1 cellular context compared by ENCODE assay signal in the genomic region with DNA sequence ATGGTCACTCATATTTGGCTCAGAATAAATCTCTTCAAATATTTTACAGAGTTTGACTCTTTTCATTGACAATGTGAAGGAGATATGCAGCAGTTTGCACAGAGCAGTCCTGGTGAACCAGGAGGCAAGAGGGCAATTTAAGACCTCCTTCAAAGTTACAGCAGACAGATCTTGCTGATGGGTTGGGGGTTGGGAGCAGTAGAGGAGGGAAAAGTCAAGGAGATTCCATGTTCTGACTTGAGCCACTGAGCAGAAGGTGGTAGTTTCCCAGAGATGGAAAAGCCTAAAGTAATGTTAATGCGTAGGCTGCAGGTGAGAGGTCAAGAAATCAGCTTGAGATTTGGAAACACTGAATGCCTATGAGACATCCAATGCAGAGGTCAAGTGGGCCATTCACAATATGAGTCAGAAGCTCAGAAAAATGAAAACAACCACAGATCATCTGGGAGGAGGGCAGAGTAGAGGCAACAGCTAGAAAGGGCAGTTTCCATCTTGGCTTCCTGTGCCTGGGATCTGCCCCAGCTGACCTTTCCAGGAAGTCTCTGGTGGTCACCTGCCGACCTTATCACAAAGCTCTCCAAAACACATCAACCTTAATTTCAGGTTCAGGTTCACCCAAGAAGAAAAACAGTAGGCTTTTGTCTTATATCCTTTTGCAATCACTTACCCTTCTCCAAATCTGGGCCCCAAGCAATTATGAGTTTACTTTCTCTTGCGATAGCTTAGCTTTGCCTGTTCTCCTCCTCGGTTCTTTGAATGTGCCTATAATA.
TF ChIP-seq lines count a peak whose summit lies in the region.

No MANE protein-coding gene starts in this region.

TF ChIP-seq in HepG2, 621 proteins besides CTCF, POLR2A, EP300 and RAD21 (continued from another document and continues in another):
- TF ChIP-seq, protein P1, sequence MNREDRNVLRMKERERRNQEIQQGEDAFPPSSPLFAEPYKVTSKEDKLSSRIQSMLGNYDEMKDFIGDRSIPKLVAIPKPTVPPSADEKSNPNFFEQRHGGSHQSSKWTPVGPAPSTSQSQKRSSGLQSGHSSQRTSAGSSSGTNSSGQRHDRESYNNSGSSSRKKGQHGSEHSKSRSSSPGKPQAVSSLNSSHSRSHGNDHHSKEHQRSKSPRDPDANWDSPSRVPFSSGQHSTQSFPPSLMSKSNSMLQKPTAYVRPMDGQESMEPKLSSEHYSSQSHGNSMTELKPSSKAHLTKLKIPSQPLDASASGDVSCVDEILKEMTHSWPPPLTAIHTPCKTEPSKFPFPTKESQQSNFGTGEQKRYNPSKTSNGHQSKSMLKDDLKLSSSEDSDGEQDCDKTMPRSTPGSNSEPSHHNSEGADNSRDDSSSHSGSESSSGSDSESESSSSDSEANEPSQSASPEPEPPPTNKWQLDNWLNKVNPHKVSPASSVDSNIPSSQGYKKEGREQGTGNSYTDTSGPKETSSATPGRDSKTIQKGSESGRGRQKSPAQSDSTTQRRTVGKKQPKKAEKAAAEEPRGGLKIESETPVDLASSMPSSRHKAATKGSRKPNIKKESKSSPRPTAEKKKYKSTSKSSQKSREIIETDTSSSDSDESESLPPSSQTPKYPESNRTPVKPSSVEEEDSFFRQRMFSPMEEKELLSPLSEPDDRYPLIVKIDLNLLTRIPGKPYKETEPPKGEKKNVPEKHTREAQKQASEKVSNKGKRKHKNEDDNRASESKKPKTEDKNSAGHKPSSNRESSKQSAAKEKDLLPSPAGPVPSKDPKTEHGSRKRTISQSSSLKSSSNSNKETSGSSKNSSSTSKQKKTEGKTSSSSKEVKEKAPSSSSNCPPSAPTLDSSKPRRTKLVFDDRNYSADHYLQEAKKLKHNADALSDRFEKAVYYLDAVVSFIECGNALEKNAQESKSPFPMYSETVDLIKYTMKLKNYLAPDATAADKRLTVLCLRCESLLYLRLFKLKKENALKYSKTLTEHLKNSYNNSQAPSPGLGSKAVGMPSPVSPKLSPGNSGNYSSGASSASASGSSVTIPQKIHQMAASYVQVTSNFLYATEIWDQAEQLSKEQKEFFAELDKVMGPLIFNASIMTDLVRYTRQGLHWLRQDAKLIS (CRISPR knock-in tag; IDR thresholded peaks at IDR 0.05) = no peak
- TF ChIP-seq ZNF672 (CRISPR knock-in tag; IDR thresholded peaks at IDR 0.05) (no peak), HNF4G (IDR thresholded peaks at IDR 0.05; ENCODE audit: borderline replicate concordance, low read depth, low read length) (peak; percentile 54; the same call in 1 of the 2 replicates), HNF4G (CRISPR knock-in tag; IDR thresholded peaks at IDR 0.05; ENCODE audit: borderline replicate concordance, low read depth) (peak; percentile 74; the same call in 1 of the 2 replicates), GATA4 (IDR thresholded peaks at IDR 0.05; ENCODE audit: borderline replicate concordance, low read depth) (peak; percentile 81), MEF2D (CRISPR knock-in tag; IDR thresholded peaks at IDR 0.05) (no peak), SALL2 (CRISPR knock-in tag; IDR thresholded peaks at IDR 0.05) (no peak), IRX3 (CRISPR knock-in tag; IDR thresholded peaks at IDR 0.05; ENCODE audit: borderline replicate concordance, low read depth) (no peak), ZNF256 (CRISPR knock-in tag; conservative IDR thresholded peaks at IDR 0.05) (no peak), TEAD3 (CRISPR knock-in tag; optimal IDR thresholded peaks at IDR 0.05; ENCODE audit: borderline replicate concordance) (peak; percentile 66), HOXA7 (CRISPR knock-in tag; IDR thresholded peaks at IDR 0.05) (no peak), PAX8 (CRISPR knock-in tag; IDR thresholded peaks at IDR 0.05; ENCODE audit: borderline replicate concordance) (0 out of 2 replicates have a peak, but pooled peaks have one; percentile 81), KDM4B (CRISPR knock-in tag; IDR thresholded peaks at IDR 0.05) (peak; percentile 78; the same call in 1 of the 2 replicates), ZFP36L2 (CRISPR knock-in tag; IDR thresholded peaks at IDR 0.05) (no peak), ZNF33A (CRISPR knock-in tag; IDR thresholded peaks at IDR 0.05; ENCODE audit: borderline replicate concordance) (no peak), MATR3 (CRISPR knock-in tag; IDR thresholded peaks at IDR 0.05) (no peak), ZNF616 (CRISPR knock-in tag; IDR thresholded peaks at IDR 0.05; ENCODE audit: low read depth) (no peak), KAT7 (CRISPR knock-in tag; IDR thresholded peaks at IDR 0.05; ENCODE audit: borderline replicate concordance) (0 out of 2 replicates have a peak, but pooled peaks have one; percentile 61), PHF20 (CRISPR knock-in tag; IDR thresholded peaks at IDR 0.05) (no peak), ZBTB7B (CRISPR knock-in tag; IDR thresholded peaks at IDR 0.05) (peak; percentile 31; the same call in 1 of the 2 replicates), EEA1 (CRISPR knock-in tag; IDR thresholded peaks at IDR 0.05; ENCODE audit: borderline replicate concordance) (no peak), ZNF891 (CRISPR knock-in tag; IDR thresholded peaks at IDR 0.05) (no peak), ZNF614 (CRISPR knock-in tag; IDR thresholded peaks at IDR 0.05; ENCODE audit: borderline replicate concordance) (peak; percentile 85; the same call in 1 of the 2 replicates), ARID2 (CRISPR knock-in tag; IDR thresholded peaks at IDR 0.05; ENCODE audit: borderline replicate concordance) (peak; percentile 42; the same call in 1 of the 2 replicates), ZNF33B (CRISPR knock-in tag; IDR thresholded peaks at IDR 0.05) (no peak), ZNF224 (CRISPR knock-in tag; IDR thresholded peaks at IDR 0.05) (no peak), GTF2F1 (IDR thresholded peaks at IDR 0.05; ENCODE audit: low read length) (no peak), CREB1 (IDR thresholded peaks at IDR 0.05) (no peak), CREB1 (CRISPR knock-in tag; IDR thresholded peaks at IDR 0.05) (peak; percentile 64), FIP1L1 (IDR thresholded peaks at IDR 0.05; ENCODE audit: borderline replicate concordance, insufficient read depth, low read depth, low read length) (no peak), ZNF329 (CRISPR knock-in tag; IDR thresholded peaks at IDR 0.05; ENCODE audit: low read depth) (no peak; the same call in 1 of the 2 replicates), ZNF317 (CRISPR knock-in tag; IDR thresholded peaks at IDR 0.05) (peak; percentile 23; the same call in 1 of the 2 replicates), ZNF367 (CRISPR knock-in tag; IDR thresholded peaks at IDR 0.05; ENCODE audit: borderline replicate concordance) (no peak), SP5 (CRISPR knock-in tag; IDR thresholded peaks at IDR 0.05; ENCODE audit: borderline replicate concordance, low read depth) (peak; percentile 17; the same call in 1 of the 2 replicates), CAMTA2 (CRISPR knock-in tag; IDR thresholded peaks at IDR 0.05; ENCODE audit: borderline replicate concordance) (no peak)
- TF ChIP-seq, protein P2, sequence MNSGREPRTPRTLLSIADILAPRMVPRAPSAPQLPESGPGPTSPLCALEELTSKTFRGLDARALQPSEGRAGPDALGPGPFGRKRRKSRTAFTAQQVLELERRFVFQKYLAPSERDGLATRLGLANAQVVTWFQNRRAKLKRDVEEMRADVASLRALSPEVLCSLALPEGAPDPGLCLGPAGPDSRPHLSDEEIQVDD (CRISPR knock-in tag; IDR thresholded peaks at IDR 0.05; ENCODE audit: borderline replicate concordance) = no peak
- TF ChIP-seq, protein P3, sequence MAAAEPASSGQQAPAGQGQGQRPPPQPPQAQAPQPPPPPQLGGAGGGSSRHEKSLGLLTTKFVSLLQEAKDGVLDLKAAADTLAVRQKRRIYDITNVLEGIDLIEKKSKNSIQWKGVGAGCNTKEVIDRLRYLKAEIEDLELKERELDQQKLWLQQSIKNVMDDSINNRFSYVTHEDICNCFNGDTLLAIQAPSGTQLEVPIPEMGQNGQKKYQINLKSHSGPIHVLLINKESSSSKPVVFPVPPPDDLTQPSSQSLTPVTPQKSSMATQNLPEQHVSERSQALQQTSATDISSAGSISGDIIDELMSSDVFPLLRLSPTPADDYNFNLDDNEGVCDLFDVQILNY (CRISPR knock-in tag; conservative IDR thresholded peaks at IDR 0.05) = no peak
- TF ChIP-seq, protein P4, sequence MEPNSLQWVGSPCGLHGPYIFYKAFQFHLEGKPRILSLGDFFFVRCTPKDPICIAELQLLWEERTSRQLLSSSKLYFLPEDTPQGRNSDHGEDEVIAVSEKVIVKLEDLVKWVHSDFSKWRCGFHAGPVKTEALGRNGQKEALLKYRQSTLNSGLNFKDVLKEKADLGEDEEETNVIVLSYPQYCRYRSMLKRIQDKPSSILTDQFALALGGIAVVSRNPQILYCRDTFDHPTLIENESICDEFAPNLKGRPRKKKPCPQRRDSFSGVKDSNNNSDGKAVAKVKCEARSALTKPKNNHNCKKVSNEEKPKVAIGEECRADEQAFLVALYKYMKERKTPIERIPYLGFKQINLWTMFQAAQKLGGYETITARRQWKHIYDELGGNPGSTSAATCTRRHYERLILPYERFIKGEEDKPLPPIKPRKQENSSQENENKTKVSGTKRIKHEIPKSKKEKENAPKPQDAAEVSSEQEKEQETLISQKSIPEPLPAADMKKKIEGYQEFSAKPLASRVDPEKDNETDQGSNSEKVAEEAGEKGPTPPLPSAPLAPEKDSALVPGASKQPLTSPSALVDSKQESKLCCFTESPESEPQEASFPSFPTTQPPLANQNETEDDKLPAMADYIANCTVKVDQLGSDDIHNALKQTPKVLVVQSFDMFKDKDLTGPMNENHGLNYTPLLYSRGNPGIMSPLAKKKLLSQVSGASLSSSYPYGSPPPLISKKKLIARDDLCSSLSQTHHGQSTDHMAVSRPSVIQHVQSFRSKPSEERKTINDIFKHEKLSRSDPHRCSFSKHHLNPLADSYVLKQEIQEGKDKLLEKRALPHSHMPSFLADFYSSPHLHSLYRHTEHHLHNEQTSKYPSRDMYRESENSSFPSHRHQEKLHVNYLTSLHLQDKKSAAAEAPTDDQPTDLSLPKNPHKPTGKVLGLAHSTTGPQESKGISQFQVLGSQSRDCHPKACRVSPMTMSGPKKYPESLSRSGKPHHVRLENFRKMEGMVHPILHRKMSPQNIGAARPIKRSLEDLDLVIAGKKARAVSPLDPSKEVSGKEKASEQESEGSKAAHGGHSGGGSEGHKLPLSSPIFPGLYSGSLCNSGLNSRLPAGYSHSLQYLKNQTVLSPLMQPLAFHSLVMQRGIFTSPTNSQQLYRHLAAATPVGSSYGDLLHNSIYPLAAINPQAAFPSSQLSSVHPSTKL (CRISPR knock-in tag; IDR thresholded peaks at IDR 0.05) = peak; percentile 100
- TF ChIP-seq, protein P5, sequence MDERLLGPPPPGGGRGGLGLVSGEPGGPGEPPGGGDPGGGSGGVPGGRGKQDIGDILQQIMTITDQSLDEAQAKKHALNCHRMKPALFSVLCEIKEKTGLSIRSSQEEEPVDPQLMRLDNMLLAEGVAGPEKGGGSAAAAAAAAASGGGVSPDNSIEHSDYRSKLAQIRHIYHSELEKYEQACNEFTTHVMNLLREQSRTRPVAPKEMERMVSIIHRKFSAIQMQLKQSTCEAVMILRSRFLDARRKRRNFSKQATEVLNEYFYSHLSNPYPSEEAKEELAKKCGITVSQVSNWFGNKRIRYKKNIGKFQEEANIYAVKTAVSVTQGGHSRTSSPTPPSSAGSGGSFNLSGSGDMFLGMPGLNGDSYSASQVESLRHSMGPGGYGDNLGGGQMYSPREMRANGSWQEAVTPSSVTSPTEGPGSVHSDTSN (CRISPR knock-in tag; IDR thresholded peaks at IDR 0.05) = no peak
- TF ChIP-seq, protein P6, sequence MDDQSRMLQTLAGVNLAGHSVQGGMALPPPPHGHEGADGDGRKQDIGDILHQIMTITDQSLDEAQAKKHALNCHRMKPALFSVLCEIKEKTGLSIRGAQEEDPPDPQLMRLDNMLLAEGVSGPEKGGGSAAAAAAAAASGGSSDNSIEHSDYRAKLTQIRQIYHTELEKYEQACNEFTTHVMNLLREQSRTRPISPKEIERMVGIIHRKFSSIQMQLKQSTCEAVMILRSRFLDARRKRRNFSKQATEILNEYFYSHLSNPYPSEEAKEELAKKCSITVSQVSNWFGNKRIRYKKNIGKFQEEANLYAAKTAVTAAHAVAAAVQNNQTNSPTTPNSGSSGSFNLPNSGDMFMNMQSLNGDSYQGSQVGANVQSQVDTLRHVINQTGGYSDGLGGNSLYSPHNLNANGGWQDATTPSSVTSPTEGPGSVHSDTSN (CRISPR knock-in tag; IDR thresholded peaks at IDR 0.05; ENCODE audit: borderline replicate concordance) = no peak
- TF ChIP-seq, protein P7, sequence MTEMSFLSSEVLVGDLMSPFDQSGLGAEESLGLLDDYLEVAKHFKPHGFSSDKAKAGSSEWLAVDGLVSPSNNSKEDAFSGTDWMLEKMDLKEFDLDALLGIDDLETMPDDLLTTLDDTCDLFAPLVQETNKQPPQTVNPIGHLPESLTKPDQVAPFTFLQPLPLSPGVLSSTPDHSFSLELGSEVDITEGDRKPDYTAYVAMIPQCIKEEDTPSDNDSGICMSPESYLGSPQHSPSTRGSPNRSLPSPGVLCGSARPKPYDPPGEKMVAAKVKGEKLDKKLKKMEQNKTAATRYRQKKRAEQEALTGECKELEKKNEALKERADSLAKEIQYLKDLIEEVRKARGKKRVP (CRISPR knock-in tag; IDR thresholded peaks at IDR 0.05) = peak in 1 of 2 experiments; percentile 66; a peak in 2 of 4 replicates
- TF ChIP-seq, protein P8, sequence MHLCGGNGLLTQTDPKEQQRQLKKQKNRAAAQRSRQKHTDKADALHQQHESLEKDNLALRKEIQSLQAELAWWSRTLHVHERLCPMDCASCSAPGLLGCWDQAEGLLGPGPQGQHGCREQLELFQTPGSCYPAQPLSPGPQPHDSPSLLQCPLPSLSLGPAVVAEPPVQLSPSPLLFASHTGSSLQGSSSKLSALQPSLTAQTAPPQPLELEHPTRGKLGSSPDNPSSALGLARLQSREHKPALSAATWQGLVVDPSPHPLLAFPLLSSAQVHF (CRISPR knock-in tag; IDR thresholded peaks at IDR 0.05) = no peak
- TF ChIP-seq, protein P9, sequence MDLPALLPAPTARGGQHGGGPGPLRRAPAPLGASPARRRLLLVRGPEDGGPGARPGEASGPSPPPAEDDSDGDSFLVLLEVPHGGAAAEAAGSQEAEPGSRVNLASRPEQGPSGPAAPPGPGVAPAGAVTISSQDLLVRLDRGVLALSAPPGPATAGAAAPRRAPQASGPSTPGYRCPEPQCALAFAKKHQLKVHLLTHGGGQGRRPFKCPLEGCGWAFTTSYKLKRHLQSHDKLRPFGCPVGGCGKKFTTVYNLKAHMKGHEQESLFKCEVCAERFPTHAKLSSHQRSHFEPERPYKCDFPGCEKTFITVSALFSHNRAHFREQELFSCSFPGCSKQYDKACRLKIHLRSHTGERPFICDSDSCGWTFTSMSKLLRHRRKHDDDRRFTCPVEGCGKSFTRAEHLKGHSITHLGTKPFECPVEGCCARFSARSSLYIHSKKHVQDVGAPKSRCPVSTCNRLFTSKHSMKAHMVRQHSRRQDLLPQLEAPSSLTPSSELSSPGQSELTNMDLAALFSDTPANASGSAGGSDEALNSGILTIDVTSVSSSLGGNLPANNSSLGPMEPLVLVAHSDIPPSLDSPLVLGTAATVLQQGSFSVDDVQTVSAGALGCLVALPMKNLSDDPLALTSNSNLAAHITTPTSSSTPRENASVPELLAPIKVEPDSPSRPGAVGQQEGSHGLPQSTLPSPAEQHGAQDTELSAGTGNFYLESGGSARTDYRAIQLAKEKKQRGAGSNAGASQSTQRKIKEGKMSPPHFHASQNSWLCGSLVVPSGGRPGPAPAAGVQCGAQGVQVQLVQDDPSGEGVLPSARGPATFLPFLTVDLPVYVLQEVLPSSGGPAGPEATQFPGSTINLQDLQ (CRISPR knock-in tag; IDR thresholded peaks at IDR 0.05) = no peak
- TF ChIP-seq, protein P10, sequence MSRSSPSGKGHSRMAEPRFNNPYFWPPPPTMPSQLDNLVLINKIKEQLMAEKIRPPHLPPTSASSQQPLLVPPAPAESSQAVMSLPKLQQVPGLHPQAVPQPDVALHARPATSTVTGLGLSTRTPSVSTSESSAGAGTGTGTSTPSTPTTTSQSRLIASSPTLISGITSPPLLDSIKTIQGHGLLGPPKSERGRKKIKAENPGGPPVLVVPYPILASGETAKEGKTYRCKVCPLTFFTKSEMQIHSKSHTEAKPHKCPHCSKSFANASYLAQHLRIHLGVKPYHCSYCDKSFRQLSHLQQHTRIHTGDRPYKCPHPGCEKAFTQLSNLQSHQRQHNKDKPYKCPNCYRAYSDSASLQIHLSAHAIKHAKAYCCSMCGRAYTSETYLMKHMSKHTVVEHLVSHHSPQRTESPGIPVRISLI (CRISPR knock-in tag; IDR thresholded peaks at IDR 0.05; ENCODE audit: borderline replicate concordance) = peak; percentile 49; the same call in 1 of the 2 replicates
